ENCODE assay signal across 31 cellular contexts in genomic region chr2:40483590-40483989, GRCh38.
"Had no signal": no experiment of that assay in that cellular context is flagged by ENCODE, and none has a peak within 500 bp of the region (broad histone marks: within the 10 kb centered on the region; RNA-seq: fewer than 3 reads in every experiment).

No MANE protein-coding gene starts in this region.

- H3K4me3 ChIP-seq: ascending aorta, breast epithelium, coronary artery, esophagus squamous epithelium, gastroesophageal sphincter, heart right ventricle, hepatocyte had no signal

- H2AFZ ChIP-seq: hepatocyte had no signal

- H3K9me3 Mint-ChIP-seq: activated CD4-positive, alpha-beta memory T cell treated with anti-CD3 and anti-CD28 coated beads for 36 hours; activated CD4-positive, alpha-beta T cell treated with anti-CD3 and anti-CD28 coated beads, Interleukin-2, amount 10 ng/mL, durations not matched to agents 24 days and 14 days; activated naive CD4-positive, alpha-beta T cell treated with anti-CD3 and anti-CD28 coated beads, Interleukin-2, amount 10 ng/mL, durations not matched to agents 7 days and 5 days; activated naive CD4-positive, alpha-beta T cell treated with anti-CD3 and anti-CD28 coated beads, Interleukin-2, amount 50 U/mL, for 72 hours; activated naive CD8-positive, alpha-beta T cell treated with anti-CD3 and anti-CD28 coated beads, Interleukin-2, amount 10 ng/mL, durations not matched to agents 7 days and 5 days; activated T-cell treated with anti-CD3 and anti-CD28 coated beads, Interleukin-2, amount 50 U/mL, for 72 hours; T-helper 2 cell treated with Interferon-gamma antibody and Interleukin-4, amounts not matched to agents 5 μg/mL and 100 μg/mL, for 36 hours had no signal

- H3K4me2 ChIP-seq: hepatocyte had no signal

- H3K79me2 ChIP-seq: hepatocyte had no signal

- H3K27me3 ChIP-seq: ascending aorta, breast epithelium, esophagus squamous epithelium, gastroesophageal sphincter, heart right ventricle, hepatocyte had no signal

- H3K4me1 Mint-ChIP-seq: activated CD4-positive, alpha-beta T cell treated with anti-CD3 and anti-CD28 coated beads, Interleukin-2, amount 10 ng/mL, durations not matched to agents 24 days and 14 days; activated naive CD4-positive, alpha-beta T cell treated with anti-CD3 and anti-CD28 coated beads, Interleukin-2, amount 10 ng/mL, durations not matched to agents 7 days and 5 days; activated naive CD8-positive, alpha-beta T cell treated with anti-CD3 and anti-CD28 coated beads, Interleukin-2, amount 10 ng/mL, durations not matched to agents 7 days and 5 days; central memory CD8-positive, alpha-beta T cell; T-helper 17 cell had no signal

- H3K27ac Mint-ChIP-seq: activated CD4-positive, alpha-beta memory T cell treated with anti-CD3 and anti-CD28 coated beads for 36 hours; activated CD4-positive, alpha-beta T cell treated with anti-CD3 and anti-CD28 coated beads for 36 hours; activated CD4-positive, alpha-beta T cell treated with anti-CD3 and anti-CD28 coated beads, Interleukin-2, amount 10 ng/mL, durations not matched to agents 24 days and 14 days; activated naive CD4-positive, alpha-beta T cell treated with anti-CD3 and anti-CD28 coated beads, Interleukin-2, amount 10 ng/mL, durations not matched to agents 7 days and 5 days; activated naive CD4-positive, alpha-beta T cell treated with anti-CD3 and anti-CD28 coated beads, Interleukin-2, amount 50 U/mL, for 72 hours; activated naive CD8-positive, alpha-beta T cell treated with anti-CD3 and anti-CD28 coated beads, Interleukin-2, amount 10 ng/mL, durations not matched to agents 7 days and 5 days; activated T-cell treated with anti-CD3 and anti-CD28 coated beads, Interleukin-2, amount 50 U/mL, for 24 hours; activated T-cell treated with anti-CD3 and anti-CD28 coated beads, Interleukin-2, amount 50 U/mL, for 72 hours; T-helper 17 cell; T-helper 2 cell treated with Interferon-gamma antibody and Interleukin-4, amounts not matched to agents 5 μg/mL and 100 μg/mL, for 36 hours had no signal

- H3K36me3 Mint-ChIP-seq: activated CD4-positive, alpha-beta memory T cell treated with anti-CD3 and anti-CD28 coated beads for 36 hours; activated naive CD4-positive, alpha-beta T cell treated with anti-CD3 and anti-CD28 coated beads, Interleukin-2, amount 10 ng/mL, durations not matched to agents 7 days and 5 days; activated naive CD4-positive, alpha-beta T cell treated with anti-CD3 and anti-CD28 coated beads, Interleukin-2, amount 50 U/mL, for 72 hours; activated naive CD8-positive, alpha-beta T cell treated with anti-CD3 and anti-CD28 coated beads, Interleukin-2, amount 10 ng/mL, durations not matched to agents 7 days and 5 days; brain had no signal

- H3K27ac ChIP-seq: ascending aorta, breast epithelium, coronary artery, epithelial cell of prostate, esophagus squamous epithelium, gastroesophageal sphincter, hepatocyte, WERI-Rb-1 had no signal

- H3K27me3 Mint-ChIP-seq: activated CD4-positive, alpha-beta memory T cell treated with anti-CD3 and anti-CD28 coated beads for 36 hours; activated CD4-positive, alpha-beta T cell treated with anti-CD3 and anti-CD28 coated beads for 36 hours; activated CD4-positive, alpha-beta T cell treated with anti-CD3 and anti-CD28 coated beads, Interleukin-2, amount 10 ng/mL, durations not matched to agents 24 days and 14 days; activated naive CD4-positive, alpha-beta T cell treated with anti-CD3 and anti-CD28 coated beads, Interleukin-2, amount 10 ng/mL, durations not matched to agents 7 days and 5 days; activated T-cell treated with anti-CD3 and anti-CD28 coated beads, Interleukin-2, amount 50 U/mL, for 24 hours; brain; central memory CD8-positive, alpha-beta T cell had no signal

- H3K4me1 ChIP-seq: breast epithelium had no signal

- H3K4me3 Mint-ChIP-seq: activated CD4-positive, alpha-beta memory T cell treated with anti-CD3 and anti-CD28 coated beads for 36 hours; activated CD4-positive, alpha-beta T cell treated with anti-CD3 and anti-CD28 coated beads for 36 hours; activated CD4-positive, alpha-beta T cell treated with anti-CD3 and anti-CD28 coated beads, Interleukin-2, amount 10 ng/mL, durations not matched to agents 24 days and 14 days; activated naive CD4-positive, alpha-beta T cell treated with anti-CD3 and anti-CD28 coated beads, Interleukin-2, amount 10 ng/mL, durations not matched to agents 7 days and 5 days; activated naive CD8-positive, alpha-beta T cell treated with anti-CD3 and anti-CD28 coated beads, Interleukin-2, amount 10 ng/mL, durations not matched to agents 7 days and 5 days; activated T-cell treated with anti-CD3 and anti-CD28 coated beads, Interleukin-2, amount 50 U/mL, for 24 hours; activated T-cell treated with anti-CD3 and anti-CD28 coated beads, Interleukin-2, amount 50 U/mL, for 72 hours; brain; central memory CD8-positive, alpha-beta T cell; T-helper 17 cell; T-helper 2 cell treated with Interferon-gamma antibody and Interleukin-4, amounts not matched to agents 5 μg/mL and 100 μg/mL, for 36 hours had no signal

- H3K9me3 ChIP-seq: esophagus squamous epithelium, gastroesophageal sphincter had no signal

- ATAC-seq: activated CD4-positive, alpha-beta T cell treated with anti-CD3 and anti-CD28 coated beads for 36 hours; activated naive CD4-positive, alpha-beta T cell treated with anti-CD3 and anti-CD28 coated beads, Interleukin-2, amount 50 U/mL, for 72 hours; activated T-cell treated with anti-CD3 and anti-CD28 coated beads, Interleukin-2, amount 50 U/mL, for 72 hours; gastroesophageal sphincter; heart right ventricle; T-helper 17 cell had no signal

- H3K36me3 ChIP-seq: ascending aorta, breast epithelium, esophagus squamous epithelium, gastroesophageal sphincter, heart right ventricle, WERI-Rb-1 had no signal

- DNase-seq: activated CD4-positive, alpha-beta memory T cell treated with anti-CD3 and anti-CD28 coated beads for 36 hours; activated CD4-positive, alpha-beta T cell treated with anti-CD3 and anti-CD28 coated beads for 36 hours; activated CD4-positive, alpha-beta T cell treated with anti-CD3 and anti-CD28 coated beads, Interleukin-2, amount 10 ng/mL, durations not matched to agents 24 days and 14 days; activated CD4-positive, CD25-positive, alpha-beta regulatory T cell; activated CD4-positive, CD25-positive, alpha-beta regulatory T cell treated with anti-CD3 and anti-CD28 coated beads, Interleukin-2, amount 50 U/mL, for 72 hours; activated CD8-positive, alpha-beta memory T cell treated with anti-CD3 and anti-CD28 coated beads, Interleukin-2, amount 50 U/mL, for 48 hours; activated gamma-delta T cell; activated naive CD4-positive, alpha-beta T cell; activated naive CD4-positive, alpha-beta T cell treated with anti-CD3 and anti-CD28 coated beads, Interleukin-2, amount 10 ng/mL, durations not matched to agents 7 days and 5 days; activated naive CD8-positive, alpha-beta T cell treated with anti-CD3 and anti-CD28 coated beads, Interleukin-2, amount 10 ng/mL, durations not matched to agents 7 days and 5 days; activated T-cell treated with anti-CD3 and anti-CD28 coated beads for 4 hours; activated T-cell treated with anti-CD3 and anti-CD28 coated beads, Interleukin-2, amount 50 U/mL, for 24 hours; activated T-cell treated with anti-CD3 and anti-CD28 coated beads, Interleukin-2, amount 50 U/mL, for 72 hours; dermis blood vessel endothelial cell; effector CD4-positive, alpha-beta T cell; esophagus squamous epithelium; foreskin melanocyte; heart right ventricle; T-helper 17 cell; T1000; WERI-Rb-1 had no signal
